Comparison of ENCODE assay signal across 8 cellular contexts in the genomic region with DNA sequence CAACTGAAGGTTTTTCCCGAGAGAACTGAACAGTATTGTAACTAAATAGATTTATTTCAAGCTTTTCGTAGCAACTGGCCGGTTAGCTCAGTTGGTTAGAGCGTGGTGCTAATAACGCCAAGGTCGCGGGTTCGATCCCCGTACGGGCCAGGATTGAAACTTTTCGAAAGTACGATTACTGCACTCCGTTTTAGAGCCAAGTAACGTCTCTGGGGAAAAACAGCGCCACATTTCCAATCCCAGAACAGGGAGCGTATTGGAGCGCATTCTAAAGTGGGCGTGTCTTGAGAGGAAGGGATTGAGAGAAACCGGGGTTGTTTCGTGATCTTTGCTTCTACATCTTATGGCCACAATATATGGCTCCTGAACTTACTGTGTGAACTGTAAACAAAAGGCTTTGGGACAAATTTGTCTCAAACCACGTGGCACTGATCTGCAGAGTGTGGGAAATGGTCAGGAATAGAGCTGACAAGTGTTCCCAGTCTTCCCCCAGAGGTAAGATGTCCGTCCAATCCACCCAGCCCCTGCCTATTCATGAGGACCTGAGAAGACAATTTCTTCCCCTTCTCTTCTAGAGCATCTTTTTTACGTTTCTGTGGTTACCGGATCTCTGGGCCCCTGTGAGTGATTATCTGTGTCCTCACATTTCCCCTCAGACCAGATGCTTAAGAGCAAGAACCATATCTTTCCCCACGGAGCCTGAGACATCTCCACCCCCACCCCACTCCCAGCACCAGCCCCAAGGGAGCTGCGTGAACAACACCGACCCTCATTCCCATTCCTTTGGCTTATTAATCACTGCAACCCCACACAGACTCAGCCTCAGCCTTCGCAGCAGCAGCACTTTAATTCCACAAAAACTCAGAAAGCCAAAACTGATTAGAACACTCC. TPM values are rescaled to one million over a fixed set of nuclear protein-coding genes. Genes with fewer than 3 reads are reported as not detected.
DNase-seq lines count a peak whose midpoint lies in the region; ATAC-seq and TF ChIP-seq lines count a peak whose summit lies in the region.

No MANE protein-coding gene starts in this region.

- ATAC-seq in GM21390 (IDR thresholded peaks at IDR 0.05; ENCODE audit: unreplicated experiment) (peak; percentile 22), natural killer cell (peak; percentile 10 to 15 (median 14))
- peak; percentile 42 for ATAC-seq in activated T-helper 17 cell treated with anti-CD3 and anti-CD28 coated beads, Interleukin-2, amount 50 U/mL, for 72 hours (replicated peaks)
- peak; percentile 47 for ATAC-seq in stimulated activated memory B cell treated with anti-CD40 and anti-IgM and Interleukin-4, amounts not matched to agents 10 μg/mL and 1 μg/mL and 100 μg/mL, for 72 hours

- H2AFZ ChIP-seq in Loucy (ENCODE audit: low read length), result no peak overlapping the region; the same call in 1 of the 2 replicates

- POLR2A ChIA-PET in RWPE1 (lab: Yijun Ruan, JAX; ENCODE audit: low non-redundant PET), result interaction anchor here (0.5 to 1.7 kb wide), 2 partner anchors 14 to 23 kb away, joined by 3 to 6 read pairs; a partner anchor contains a TSS

- no peaks in the 10 kb centered on the region for H3K9me3 Mint-ChIP-seq in activated T-helper 17 cell treated with anti-CD3 and anti-CD28 coated beads, Interleukin-2, amount 50 U/mL, for 72 hours
- no peaks in the 10 kb centered on the region for H3K9me3 Mint-ChIP-seq in natural killer cell
- no peaks in the 10 kb centered on the region for H3K9me3 Mint-ChIP-seq in stimulated activated memory B cell treated with anti-CD40 and anti-IgM and Interleukin-4, amounts not matched to agents 10 μg/mL and 1 μg/mL and 100 μg/mL, for 72 hours

- H3K36me3 Mint-ChIP-seq in activated T-helper 17 cell treated with anti-CD3 and anti-CD28 coated beads, Interleukin-2, amount 50 U/mL, for 72 hours (ENCODE audit: low read depth), result no peaks in the 10 kb centered on the region
- H3K36me3 Mint-ChIP-seq in natural killer cell, result no peaks in the 10 kb centered on the region
- H3K36me3 Mint-ChIP-seq in stimulated activated memory B cell treated with anti-CD40 and anti-IgM and Interleukin-4, amounts not matched to agents 10 μg/mL and 1 μg/mL and 100 μg/mL, for 72 hours, result no peaks in the 10 kb centered on the region

- H3K79me2 ChIP-seq in Loucy (ENCODE audit: insufficient read depth, low read length), result peaks cover 13% of the 10 kb centered on the region; the same call in 1 of the 2 replicates

- H3K9ac ChIP-seq in Loucy (ENCODE audit: low read depth, low read length, poor library complexity, severe bottlenecking), result peak overlapping the region; percentile 87

- H3K27ac Mint-ChIP-seq in activated T-helper 17 cell treated with anti-CD3 and anti-CD28 coated beads, Interleukin-2, amount 50 U/mL, for 72 hours, result no peak overlapping the region
- H3K27ac Mint-ChIP-seq in natural killer cell, result no peak overlapping the region
- no peak overlapping the region for H3K27ac Mint-ChIP-seq in stimulated activated memory B cell treated with anti-CD40 and anti-IgM and Interleukin-4, amounts not matched to agents 10 μg/mL and 1 μg/mL and 100 μg/mL, for 72 hours

- H3K4me2 ChIP-seq in Loucy (ENCODE audit: low read depth, low read length, poor library complexity, severe bottlenecking), result peak overlapping the region; percentile 99

- CTCF ChIA-PET in RWPE1 (lab: Yijun Ruan, JAX), result interaction anchor here (0.6 to 1.2 kb wide), 6 partner anchors 9 to 109 kb away, joined by 3 to 4 read pairs (median 3); no protein-coding TSS in a partner anchor

- peaks cover 22% of the 10 kb centered on the region for H3F3A ChIP-seq in Loucy (ENCODE audit: low read depth)

- no peaks in the 10 kb centered on the region for H3K9me3 ChIP-seq in Loucy (ENCODE audit: insufficient read depth, low read depth, low read length)

- no peaks in the 10 kb centered on the region for H3K27me3 ChIP-seq in Loucy (ENCODE audit: insufficient read depth, low read length, poor library complexity, severe bottlenecking)

- no peaks in the 10 kb centered on the region for H3K9me2 ChIP-seq in Loucy (replicated peaks; ENCODE audit: low read depth, low read length)

- H3K27ac ChIP-seq in RWPE1, result peak overlapping the region; percentile 97

- no peaks in the 10 kb centered on the region for H3K36me3 ChIP-seq in Loucy (ENCODE audit: insufficient read depth, low read length)

- H3K4me1 Mint-ChIP-seq in activated T-helper 17 cell treated with anti-CD3 and anti-CD28 coated beads, Interleukin-2, amount 50 U/mL, for 72 hours, result peaks cover 5% of the 10 kb centered on the region
- H3K4me1 Mint-ChIP-seq in natural killer cell, result peaks cover 17 to 22% of the 10 kb centered on the region in 2 donors
- peaks cover 11% of the 10 kb centered on the region for H3K4me1 Mint-ChIP-seq in stimulated activated memory B cell treated with anti-CD40 and anti-IgM and Interleukin-4, amounts not matched to agents 10 μg/mL and 1 μg/mL and 100 μg/mL, for 72 hours

- peaks cover 5% of the 10 kb centered on the region for H4K20me1 ChIP-seq in Loucy (ENCODE audit: insufficient read depth, low read length, poor library complexity, severe bottlenecking)

- TF ChIP-seq CTCF in Loucy (conservative IDR thresholded peaks at IDR 0.05; ENCODE audit: low read length) (no peak), RWPE1 (conservative IDR thresholded peaks at IDR 0.05; ENCODE audit: low read depth) (no peak), natural killer cell (IDR thresholded peaks at IDR 0.05) (no peak)

- intact Hi-C loops in natural killer cell (cut with micrococcal nuclease), result loop anchor here (1.0 to 2.0 kb wide), 6 partner anchors 11 to 68 kb away; a partner anchor contains a TSS

- peaks cover 38% of the 10 kb centered on the region for H3K4me1 ChIP-seq in Loucy (ENCODE audit: insufficient read depth, low read length, poor library complexity, severe bottlenecking)

- DNase-seq in C1 segment of cervical spinal cord (lab: John Stamatoyannopoulos, UW) (peak in 12 of 14 donors; percentile 51 to 82 (median 74)), RWPE1 (ENCODE audit: low spot score) (peak; percentile 88), fibroblast of the conjunctiva (ENCODE audit: low read depth) (peak; percentile 100), natural killer cell (peak; percentile 81)

- H3K27me3 Mint-ChIP-seq in activated T-helper 17 cell treated with anti-CD3 and anti-CD28 coated beads, Interleukin-2, amount 50 U/mL, for 72 hours, result no peaks in the 10 kb centered on the region
- no peaks in the 10 kb centered on the region for H3K27me3 Mint-ChIP-seq in natural killer cell (ENCODE audit: low read depth in 2 of 2)
- no peaks in the 10 kb centered on the region for H3K27me3 Mint-ChIP-seq in stimulated activated memory B cell treated with anti-CD40 and anti-IgM and Interleukin-4, amounts not matched to agents 10 μg/mL and 1 μg/mL and 100 μg/mL, for 72 hours

- H3K4me3 ChIP-seq in Loucy (ENCODE audit: low read length, poor library complexity, severe bottlenecking), result peak overlapping the region; percentile 84

- H3K4me3 Mint-ChIP-seq in activated T-helper 17 cell treated with anti-CD3 and anti-CD28 coated beads, Interleukin-2, amount 50 U/mL, for 72 hours, result no peak overlapping the region
- H3K4me3 Mint-ChIP-seq in natural killer cell, result no peak overlapping the region
- H3K4me3 Mint-ChIP-seq in stimulated activated memory B cell treated with anti-CD40 and anti-IgM and Interleukin-4, amounts not matched to agents 10 μg/mL and 1 μg/mL and 100 μg/mL, for 72 hours, result no peak overlapping the region

RNA-seq across cellular contexts. Expression of a gene that starts 2.2 kb away (rescaled TPM):
- total RNA-seq in activated T-helper 17 cell treated with anti-CD3 and anti-CD28 coated beads, Interleukin-2, amount 50 U/mL, for 72 hours, result 1 to 10 TPM; 4.7 to 7.0 TPM
- 10 to 100 TPM; 10.2 to 15.6 (median 11.6) TPM for total RNA-seq in natural killer cell

RNA-seq across cellular contexts. Expression of a gene that starts 11.6 kb away (rescaled TPM):
- total RNA-seq in activated T-helper 17 cell treated with anti-CD3 and anti-CD28 coated beads, Interleukin-2, amount 50 U/mL, for 72 hours, result 10 to 100 TPM; 43.3 to 45.3 TPM
- 100 to 1,000 TPM in 1 of 3 donors, 10 to 100 TPM in 2; 48.9 to 101 (median 96.1) TPM for total RNA-seq in natural killer cell

RNA-seq across cellular contexts. Expression of a gene that starts 22.6 kb away (rescaled TPM):
- total RNA-seq in activated T-helper 17 cell treated with anti-CD3 and anti-CD28 coated beads, Interleukin-2, amount 50 U/mL, for 72 hours, result 100 to 1,000 TPM; 158 to 161 TPM
- total RNA-seq in natural killer cell, result 1 to 10 TPM; 2.1 to 4.8 (median 4.1) TPM

RNA-seq across cellular contexts. Expression of a gene that starts 25.0 kb away (rescaled TPM):
- 10 to 100 TPM; 41.7 to 66.2 TPM for total RNA-seq in activated T-helper 17 cell treated with anti-CD3 and anti-CD28 coated beads, Interleukin-2, amount 50 U/mL, for 72 hours
- 100 to 1,000 TPM; 191 to 315 (median 234) TPM for total RNA-seq in natural killer cell

RNA-seq across cellular contexts. Expression of a gene that starts 35.6 kb away (rescaled TPM):
- total RNA-seq in activated T-helper 17 cell treated with anti-CD3 and anti-CD28 coated beads, Interleukin-2, amount 50 U/mL, for 72 hours, result 100 to 1,000 TPM in 1 of 2 donors, 10 to 100 TPM in 1; 52.0 to 269 TPM
- total RNA-seq in natural killer cell, result 1,000 to 10,000 TPM in 1 of 3 donors, 100 to 1,000 TPM in 2; 636 to 1,422 (median 923) TPM

Comparison
In these comparisons a context has a peak if more than half of its experiments do, and no peak if none do; other contexts are left out.
1. Peak in every context shown above with its lines: DNase-seq, ATAC-seq, H3K4me3 ChIP-seq and H3K27ac ChIP-seq.
2. RNA of a gene that starts 22.6 kb away (total RNA-seq): 158 to 161 TPM in activated T-helper 17 cell treated with anti-CD3 and anti-CD28 coated beads, Interleukin-2, amount 50 U/mL, for 72 hours; 2.1 to 4.8 TPM in natural killer cell; every median in the first group is over 10 times any median in the second.